Comparison of ENCODE assay signal across 8 cellular contexts in genomic region chr2:230658877-230659652, GRCh38. TPM values are rescaled to one million over a fixed set of nuclear protein-coding genes. Genes with fewer than 3 reads are reported as not detected.
DNase-seq lines count a peak whose midpoint lies in the region; ATAC-seq and TF ChIP-seq lines count a peak whose summit lies in the region.

No MANE protein-coding gene starts in this region.

- ATAC-seq in HG03139 (IDR thresholded peaks at IDR 0.05; ENCODE audit: unreplicated experiment) (peak; percentile 40), heart left ventricle (no peak), SK-N-SH treated with all-trans-retinoic acid at 6 μM for 48 hours (no peak)

- DNase-seq in activated CD8-positive, alpha-beta memory T cell treated with anti-CD3 and anti-CD28 coated beads, Interleukin-2, amount 50 U/mL, for 24 hours (ENCODE audit: extremely low read depth), result peak; percentile 48
- peak; percentile 72 to 81 (median 74) for DNase-seq in stimulated activated CD4-positive, alpha-beta T cell treated with anti-CD3 and anti-CD28 coated beads, Interleukin-12 subunit alpha, Interleukin-12 subunit beta, amount 100 ng/mL, for 48 hours (ENCODE audit: low read depth in 2 of 3, low spot score in 1 of 3)
- DNase-seq in heart left ventricle, result no peak
- no peak for DNase-seq in COLO829 (ENCODE audit: low spot score)
- DNase-seq in NCI-H2029 treated with DMSO at 0.1 percent for 48 hours (lab: John Stamatoyannopoulos, UW), result no peak

- peak overlapping the region in 5 of 12 donors; percentile 5 to 90 (median 39) for H3K27ac ChIP-seq in heart left ventricle

- intact Hi-C loops in heart left ventricle (cut with DNase I), result no loop called here

- H3K27me3 ChIP-seq in heart left ventricle, result no peaks in the 10 kb centered on the region

- H3K36me3 ChIP-seq in heart left ventricle, result no peaks in the 10 kb centered on the region

- TF ChIP-seq CTCF in heart left ventricle (IDR thresholded peaks at IDR 0.05), result no peak

- peaks cover 0 to 74% (median 0%) of the 10 kb centered on the region in 12 donors for H3K4me1 ChIP-seq in heart left ventricle

- H3K9me3 ChIP-seq in heart left ventricle, result no peaks in the 10 kb centered on the region

- peak; percentile 53 for TF ChIP-seq POLR2A in GM19193 (IDR thresholded peaks at IDR 0.05; ENCODE audit: extremely low read depth, insufficient read depth, insufficient read length)
- TF ChIP-seq POLR2A in heart left ventricle (IDR thresholded peaks at IDR 0.05), result no peak

- 79 to 86% (median 83%) methylated on average over 11 of the region's 11 CpGs for WGBS in heart left ventricle, 4 donors

- H3K4me3 ChIP-seq in heart left ventricle, result peak overlapping the region in 1 of 12 donors; percentile 26

TF ChIP-seq in SK-N-SH treated with all-trans-retinoic acid at 6 μM for 48 hours, 23 proteins besides CTCF, POLR2A, EP300 and RAD21:
- no peak for TF ChIP-seq ZFP30 (CRISPR knock-in tag; IDR thresholded peaks at IDR 0.05)
- no peak for TF ChIP-seq ZFP3 (CRISPR knock-in tag; IDR thresholded peaks at IDR 0.05)
- TF ChIP-seq TOX (CRISPR knock-in tag; IDR thresholded peaks at IDR 0.05; ENCODE audit: borderline replicate concordance), result no peak
- TF ChIP-seq TCF4 (CRISPR knock-in tag; IDR thresholded peaks at IDR 0.05; ENCODE audit: borderline replicate concordance), result no peak
- TF ChIP-seq ESRRG (CRISPR knock-in tag; IDR thresholded peaks at IDR 0.05), result no peak
- TF ChIP-seq OSR1 (CRISPR knock-in tag; IDR thresholded peaks at IDR 0.05), result no peak
- TF ChIP-seq ARNTL (CRISPR knock-in tag; IDR thresholded peaks at IDR 0.05; ENCODE audit: borderline replicate concordance, low read depth), result no peak

RNA-seq across cellular contexts. Expression of gene CAB39, which starts 53.6 kb away (rescaled TPM):
- 10 to 100 TPM; 64.3 to 99.2 (median 84.8) TPM for total RNA-seq in heart left ventricle
- polyA plus RNA-seq in heart left ventricle, result 10 to 100 TPM; 28.6 to 48.7 TPM

Comparison
In these comparisons a context has a peak if more than half of its experiments do, and no peak if none do; other contexts are left out.
1. DNase-seq: peak in activated CD8-positive, alpha-beta memory T cell treated with anti-CD3 and anti-CD28 coated beads, Interleukin-2, amount 50 U/mL, for 24 hours (single experiment) and stimulated activated CD4-positive, alpha-beta T cell treated with anti-CD3 and anti-CD28 coated beads, Interleukin-12 subunit alpha, Interleukin-12 subunit beta, amount 100 ng/mL, for 48 hours (3 of 3); none in heart left ventricle (0 of 5), COLO829 (single experiment) and NCI-H2029 treated with DMSO at 0.1 percent for 48 hours (single experiment).